In genomic region chr2:69734040-69734611, GRCh38 we compare ENCODE assay signal across 1 cellular context.
A peak's percentile ranks its signal among the peaks of the same experiment; 100 is the strongest.
TF ChIP-seq lines count a peak whose summit lies in the region.

No MANE protein-coding gene starts in this region.

TF ChIP-seq in HepG2, 621 proteins besides CTCF, POLR2A, EP300 and RAD21 (continued from another document):
- TF ChIP-seq ZNF687 (CRISPR knock-in tag; IDR thresholded peaks at IDR 0.05): peak; percentile 79
- TF ChIP-seq ZNF530 (CRISPR knock-in tag; IDR thresholded peaks at IDR 0.05; ENCODE audit: low read depth): no peak
- 0 out of 2 replicates have a peak, but pooled peaks have one; percentile 46 for TF ChIP-seq ATF7-NPFF (CRISPR knock-in tag; IDR thresholded peaks at IDR 0.05; ENCODE audit: low read depth)
- 0 out of 2 replicates have a peak, but pooled peaks have one; percentile 21 for TF ChIP-seq TMF1 (CRISPR knock-in tag; IDR thresholded peaks at IDR 0.05; ENCODE audit: low read depth)
- 0 out of 2 replicates have a peak, but pooled peaks have one; percentile 49 for TF ChIP-seq ZNF230 (CRISPR knock-in tag; IDR thresholded peaks at IDR 0.05)
- no peak for TF ChIP-seq CSRNP1 (CRISPR knock-in tag; IDR thresholded peaks at IDR 0.05)
- TF ChIP-seq ZNF574 (CRISPR knock-in tag; IDR thresholded peaks at IDR 0.05): no peak
- peak; percentile 77; the same call in 1 of the 2 replicates for TF ChIP-seq ZHX2 (IDR thresholded peaks at IDR 0.05; ENCODE audit: low read depth)
- TF ChIP-seq ZHX2 (CRISPR knock-in tag; IDR thresholded peaks at IDR 0.05; ENCODE audit: borderline replicate concordance): no peak
- TF ChIP-seq HOMEZ (CRISPR knock-in tag; IDR thresholded peaks at IDR 0.05; ENCODE audit: low read depth): 0 out of 2 replicates have a peak, but pooled peaks have one; percentile 44
- TF ChIP-seq ONECUT2 (CRISPR knock-in tag; IDR thresholded peaks at IDR 0.05): no peak
- no peak for TF ChIP-seq ZNF431 (CRISPR knock-in tag; IDR thresholded peaks at IDR 0.05; ENCODE audit: borderline replicate concordance, low read depth)
- no peak for TF ChIP-seq TBL1XR1 (IDR thresholded peaks at IDR 0.05; ENCODE audit: borderline replicate concordance, low read length, partially characterized antibody)
- no peak for TF ChIP-seq SRY (CRISPR knock-in tag; IDR thresholded peaks at IDR 0.05)
- TF ChIP-seq GATAD2A (CRISPR knock-in tag; IDR thresholded peaks at IDR 0.05): peak; percentile 36
- TF ChIP-seq PITX1 (CRISPR knock-in tag; IDR thresholded peaks at IDR 0.05): no peak; the same call in 1 of the 2 replicates
- TF ChIP-seq MED13 (CRISPR knock-in tag; IDR thresholded peaks at IDR 0.05): peak; percentile 72; the same call in 1 of the 2 replicates
- TF ChIP-seq MBNL3 (CRISPR knock-in tag; conservative IDR thresholded peaks at IDR 0.05): peak; percentile 70; the same call in 1 of the 2 replicates
- no peak for TF ChIP-seq E2F1 (CRISPR knock-in tag; IDR thresholded peaks at IDR 0.05)
- no peak for TF ChIP-seq SNAI1 (CRISPR knock-in tag; IDR thresholded peaks at IDR 0.05; ENCODE audit: borderline replicate concordance)
